Comparison of ENCODE assay signal across 8 cellular contexts in the genomic region with DNA sequence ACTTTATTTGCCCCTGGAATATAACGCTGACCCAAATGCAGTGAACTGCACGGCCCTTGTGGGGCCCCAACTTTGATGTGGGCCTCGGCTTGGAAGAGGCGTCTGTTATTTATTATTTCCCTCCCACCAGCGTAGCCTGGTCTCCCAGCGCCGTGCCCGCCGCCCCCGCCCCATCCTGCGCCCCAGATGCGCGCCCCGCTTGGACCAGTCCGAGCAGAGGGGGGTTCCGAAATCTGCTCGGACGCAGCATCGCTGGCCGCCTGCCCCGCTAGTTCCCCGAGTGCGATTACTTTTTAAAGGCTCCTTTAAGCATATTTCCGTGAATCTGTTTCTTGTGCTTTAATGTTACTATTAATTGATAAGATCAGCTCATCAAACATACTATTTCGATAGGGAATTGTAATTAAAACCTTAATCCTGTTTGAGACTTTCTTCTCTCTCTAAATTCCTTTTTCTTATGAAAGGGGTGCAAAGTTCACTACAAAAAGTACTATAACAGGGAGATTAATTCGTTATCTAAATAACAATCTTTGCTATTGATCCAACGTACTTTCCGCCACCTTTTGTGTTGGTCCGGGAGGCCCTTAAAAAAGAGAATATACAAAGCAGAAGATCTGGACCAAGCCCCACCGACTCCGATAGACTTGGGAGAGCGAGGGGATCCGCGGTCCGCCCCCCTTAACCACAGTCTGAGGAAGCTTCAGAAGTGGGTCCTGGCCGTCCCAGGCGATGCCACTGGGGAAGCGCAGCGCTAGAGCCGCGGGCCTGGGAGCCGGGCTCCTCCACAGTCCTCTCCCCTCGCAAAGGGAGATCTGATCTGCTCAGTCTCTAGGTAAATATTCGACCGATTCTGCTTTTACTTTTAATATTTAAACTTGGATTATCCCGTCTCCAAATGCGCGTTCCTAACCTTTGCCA. TPM values are rescaled to one million over a fixed set of nuclear protein-coding genes. Genes with fewer than 3 reads are reported as not detected.
DNase-seq lines count a peak whose midpoint lies in the region; ATAC-seq and TF ChIP-seq lines count a peak whose summit lies in the region.

No MANE protein-coding gene starts in this region.

- H3K27me3 Mint-ChIP-seq in activated T-cell treated with anti-CD3 and anti-CD28 coated beads, Interleukin-2, amount 50 U/mL, for 4 hours (ENCODE audit: low read depth): peaks cover 83% of the 10 kb centered on the region

- no peak for DNase-seq in activated T-cell treated with anti-CD3 and anti-CD28 coated beads, Interleukin-2, amount 50 U/mL, for 4 hours
- no peak for DNase-seq in activated T-cell treated with anti-CD3 and anti-CD28 coated beads, Interleukin-2, amount 50 U/mL, for 1 hour
- DNase-seq in NCI-H1105 treated with DMSO at 0.1 percent for 48 hours (lab: John Stamatoyannopoulos, UW): no peak
- DNase-seq in activated CD4-positive, CD25-positive, alpha-beta regulatory T cell (lab: John Stamatoyannopoulos, UW): no peak

- H3K9me3 Mint-ChIP-seq in activated T-cell treated with anti-CD3 and anti-CD28 coated beads, Interleukin-2, amount 50 U/mL, for 4 hours: no peaks in the 10 kb centered on the region

- ATAC-seq in activated T-cell treated with anti-CD3 and anti-CD28 coated beads, Interleukin-2, amount 50 U/mL, for 4 hours: no peak
- peak; percentile 64 for ATAC-seq in SK-N-SH treated with all-trans-retinoic acid at 6 μM for 48 hours
- no peak for ATAC-seq in GM18867 (IDR thresholded peaks at IDR 0.05; ENCODE audit: unreplicated experiment)

- peaks cover 22% of the 10 kb centered on the region for H3K4me1 Mint-ChIP-seq in activated T-cell treated with anti-CD3 and anti-CD28 coated beads, Interleukin-2, amount 50 U/mL, for 4 hours (ENCODE audit: low read depth)

- no peak overlapping the region for H3K27ac ChIP-seq in iPS-20b (ENCODE audit: low read length)
- no peak overlapping the region for H3K27ac ChIP-seq in subcutaneous abdominal adipose tissue (ENCODE audit: low read depth, low read length)

- peak overlapping the region; percentile 10; the same call in 1 of the 2 replicates for H3K9ac ChIP-seq in iPS-20b (ENCODE audit: low read depth, low read length)
- H3K9ac ChIP-seq in subcutaneous abdominal adipose tissue (ENCODE audit: low read length in 5 of 5): no peak overlapping the region

- H3K36me3 Mint-ChIP-seq in activated T-cell treated with anti-CD3 and anti-CD28 coated beads, Interleukin-2, amount 50 U/mL, for 4 hours (ENCODE audit: insufficient read depth): no peaks in the 10 kb centered on the region

- H3K36me3 ChIP-seq in iPS-20b (ENCODE audit: insufficient read depth, low read depth, low read length): no peaks in the 10 kb centered on the region
- no peaks in the 10 kb centered on the region for H3K36me3 ChIP-seq in subcutaneous abdominal adipose tissue (ENCODE audit: control insufficient read depth in 5 of 5, insufficient read depth in 5 of 5, low read length in 5 of 5)

- H3K4me1 ChIP-seq in iPS-20b (ENCODE audit: insufficient read depth, low read length): peaks cover 8% of the 10 kb centered on the region; the same call in 1 of the 2 replicates
- peaks cover 0 to 43% (median 37%) of the 10 kb centered on the region in 5 donors for H3K4me1 ChIP-seq in subcutaneous abdominal adipose tissue (ENCODE audit: control insufficient read depth in 5 of 5, insufficient read depth in 5 of 5, low read length in 5 of 5)

- no peaks in the 10 kb centered on the region for H3K9me3 ChIP-seq in iPS-20b (ENCODE audit: insufficient read depth, low read depth, low read length)
- no peaks in the 10 kb centered on the region for H3K9me3 ChIP-seq in subcutaneous abdominal adipose tissue (ENCODE audit: control insufficient read depth in 5 of 5, low read length in 5 of 5)

- H3K4me3 Mint-ChIP-seq in activated T-cell treated with anti-CD3 and anti-CD28 coated beads, Interleukin-2, amount 50 U/mL, for 4 hours: peak overlapping the region; percentile 16

- H3K27me3 ChIP-seq in iPS-20b (ENCODE audit: insufficient read depth, low read length): peaks cover 99% of the 10 kb centered on the region
- H3K27me3 ChIP-seq in subcutaneous abdominal adipose tissue (ENCODE audit: control insufficient read depth in 5 of 5, insufficient read depth in 4 of 5, low read length in 5 of 5): peaks cover 75 to 88% (median 78%) of the 10 kb centered on the region in 5 donors

- H3K4me3 ChIP-seq in iPS-20b (ENCODE audit: low read length): peak overlapping the region; percentile 74
- peak overlapping the region in 3 of 5 donors; percentile 22 to 48 (median 24) for H3K4me3 ChIP-seq in subcutaneous abdominal adipose tissue (ENCODE audit: low read depth in 1 of 5, low read length in 5 of 5)

TF ChIP-seq in SK-N-SH treated with all-trans-retinoic acid at 6 μM for 48 hours, 23 proteins besides CTCF, POLR2A, EP300 and RAD21:
- TF ChIP-seq RARB (CRISPR knock-in tag; IDR thresholded peaks at IDR 0.05) (no peak), CSDC2 (CRISPR knock-in tag; IDR thresholded peaks at IDR 0.05) (no peak)
- TF ChIP-seq, protein P1, sequence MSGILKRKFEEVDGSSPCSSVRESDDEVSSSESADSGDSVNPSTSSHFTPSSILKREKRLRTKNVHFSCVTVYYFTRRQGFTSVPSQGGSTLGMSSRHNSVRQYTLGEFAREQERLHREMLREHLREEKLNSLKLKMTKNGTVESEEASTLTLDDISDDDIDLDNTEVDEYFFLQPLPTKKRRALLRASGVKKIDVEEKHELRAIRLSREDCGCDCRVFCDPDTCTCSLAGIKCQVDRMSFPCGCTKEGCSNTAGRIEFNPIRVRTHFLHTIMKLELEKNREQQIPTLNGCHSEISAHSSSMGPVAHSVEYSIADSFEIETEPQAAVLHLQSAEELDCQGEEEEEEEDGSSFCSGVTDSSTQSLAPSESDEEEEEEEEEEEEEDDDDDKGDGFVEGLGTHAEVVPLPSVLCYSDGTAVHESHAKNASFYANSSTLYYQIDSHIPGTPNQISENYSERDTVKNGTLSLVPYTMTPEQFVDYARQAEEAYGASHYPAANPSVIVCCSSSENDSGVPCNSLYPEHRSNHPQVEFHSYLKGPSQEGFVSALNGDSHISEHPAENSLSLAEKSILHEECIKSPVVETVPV (CRISPR knock-in tag; IDR thresholded peaks at IDR 0.05): no peak

RNA-seq across cellular contexts. Expression of a gene that starts 10.1 kb away (rescaled TPM):
- total RNA-seq in activated T-cell treated with anti-CD3 and anti-CD28 coated beads, Interleukin-2, amount 50 U/mL, for 4 hours: not detected
